8 cellular contexts compared by ENCODE assay signal in genomic region chr1:94713472-94714141, GRCh38.
DNase-seq lines count a peak whose midpoint lies in the region; ATAC-seq, FAIRE-seq and TF ChIP-seq lines count a peak whose summit lies in the region.

No MANE protein-coding gene starts in this region.

- ATAC-seq in GM19023 (IDR thresholded peaks at IDR 0.05; ENCODE audit: unreplicated experiment) (peak; percentile 64), HG03135 (IDR thresholded peaks at IDR 0.05; ENCODE audit: unreplicated experiment) (peak; percentile 74)

- no peak for TF ChIP-seq CTCF in AG04449 (IDR thresholded peaks at IDR 0.05; ENCODE audit: insufficient read depth, low read length, missing control alignments)
- TF ChIP-seq CTCF in foreskin fibroblast (IDR thresholded peaks at IDR 0.05; ENCODE audit: low read depth, low read length) = no peak
- TF ChIP-seq CTCF in D721Med (IDR thresholded peaks at IDR 0.05; ENCODE audit: insufficient read depth, missing control alignments) = no peak

- POLR2A ChIA-PET in AG04449 (lab: Yijun Ruan, JAX) = interaction anchor here (0.8 to 1.6 kb wide), 4 partner anchors 14 to 172 kb away, joined by 3 to 7 read pairs (median 4); partner anchors contain the start of gene F3

- FAIRE-seq in D721Med (lab: Jason Lieb, UNC) = no peak

- CTCF ChIA-PET in AG04449 (lab: Yijun Ruan, JAX) = interaction anchor here (0.8 to 1.0 kb wide), 2 partner anchors 9 to 15 kb away, joined by 3 read pairs; no protein-coding TSS in a partner anchor

- intact Hi-C loops in posterior vena cava (cut with DNase I) = no loop called here

- H3K4me3 ChIP-seq in AG04449 (ENCODE audit: low read depth, low read length) (no peak overlapping the region), foreskin fibroblast (ENCODE audit: low read depth in 1 of 2, low read length in 2 of 2) (no peak overlapping the region)

- DNase-seq in AG04449 (ENCODE audit: low read depth, low spot score) (peak; percentile 93), SIG-M5 (lab: John Stamatoyannopoulos, UW) (peak; percentile 51), foreskin fibroblast (peak; percentile 97), posterior vena cava (ENCODE audit: low spot score) (peak; percentile 96), D721Med (ENCODE audit: insufficient read length, low spot score) (no peak)
- DNase-seq in activated CD4-positive, alpha-beta T cell treated with anti-CD3 and anti-CD28 coated beads, Interleukin-2, amount 50 U/mL, for 4 hours = no peak

Comparison
In these comparisons a context has a peak if more than half of its experiments do, and no peak if none do; other contexts are left out.
1. DNase-seq: peak in AG04449 (single experiment), SIG-M5 (single experiment), foreskin fibroblast (2 of 2) and posterior vena cava (single experiment); none in D721Med (single experiment) and activated CD4-positive, alpha-beta T cell treated with anti-CD3 and anti-CD28 coated beads, Interleukin-2, amount 50 U/mL, for 4 hours (0 of 2).